Comparison of ENCODE assay signal across 1 cellular context in the genomic region with DNA sequence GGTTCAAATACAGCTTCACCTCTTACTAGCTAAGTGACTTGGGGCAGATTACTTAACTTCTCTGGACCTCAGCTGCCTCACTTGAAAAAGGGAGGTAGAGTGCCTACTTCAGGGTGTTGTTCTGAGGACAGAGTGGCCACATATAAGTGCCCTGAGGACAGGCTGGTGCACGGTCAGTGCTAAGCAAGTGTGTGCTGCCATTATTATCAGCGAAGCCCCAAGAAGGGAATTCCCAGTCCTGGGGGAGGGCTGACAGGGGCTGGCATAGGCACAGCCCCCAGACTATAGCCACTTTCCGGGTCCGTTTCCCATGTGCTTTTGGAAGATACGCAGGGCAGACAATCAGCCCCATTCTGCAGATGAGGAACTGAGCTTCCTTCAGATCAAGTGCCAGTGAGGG.
TF ChIP-seq lines count a peak whose summit lies in the region.

No MANE protein-coding gene starts in this region.

TF ChIP-seq in A549, 52 proteins besides CTCF, POLR2A, EP300 and RAD21 (continued from another document):
- no peak for TF ChIP-seq ESRRA (IDR thresholded peaks at IDR 0.05; ENCODE audit: borderline replicate concordance, low read length)
- TF ChIP-seq JUN (IDR thresholded peaks at IDR 0.05), result no peak
- no peak for TF ChIP-seq EHF (CRISPR knock-in tag; IDR thresholded peaks at IDR 0.05)
- TF ChIP-seq, protein P1, sequence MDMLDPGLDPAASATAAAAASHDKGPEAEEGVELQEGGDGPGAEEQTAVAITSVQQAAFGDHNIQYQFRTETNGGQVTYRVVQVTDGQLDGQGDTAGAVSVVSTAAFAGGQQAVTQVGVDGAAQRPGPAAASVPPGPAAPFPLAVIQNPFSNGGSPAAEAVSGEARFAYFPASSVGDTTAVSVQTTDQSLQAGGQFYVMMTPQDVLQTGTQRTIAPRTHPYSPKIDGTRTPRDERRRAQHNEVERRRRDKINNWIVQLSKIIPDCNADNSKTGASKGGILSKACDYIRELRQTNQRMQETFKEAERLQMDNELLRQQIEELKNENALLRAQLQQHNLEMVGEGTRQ (IDR thresholded peaks at IDR 0.05), result no peak
- TF ChIP-seq, protein P2, sequence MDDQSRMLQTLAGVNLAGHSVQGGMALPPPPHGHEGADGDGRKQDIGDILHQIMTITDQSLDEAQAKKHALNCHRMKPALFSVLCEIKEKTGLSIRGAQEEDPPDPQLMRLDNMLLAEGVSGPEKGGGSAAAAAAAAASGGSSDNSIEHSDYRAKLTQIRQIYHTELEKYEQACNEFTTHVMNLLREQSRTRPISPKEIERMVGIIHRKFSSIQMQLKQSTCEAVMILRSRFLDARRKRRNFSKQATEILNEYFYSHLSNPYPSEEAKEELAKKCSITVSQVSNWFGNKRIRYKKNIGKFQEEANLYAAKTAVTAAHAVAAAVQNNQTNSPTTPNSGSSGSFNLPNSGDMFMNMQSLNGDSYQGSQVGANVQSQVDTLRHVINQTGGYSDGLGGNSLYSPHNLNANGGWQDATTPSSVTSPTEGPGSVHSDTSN (IDR thresholded peaks at IDR 0.05), result no peak
- TF ChIP-seq HOXA7 (CRISPR knock-in tag; IDR thresholded peaks at IDR 0.05), result no peak
- no peak for TF ChIP-seq BHLHE40 (IDR thresholded peaks at IDR 0.05; ENCODE audit: low read depth, low read length)
- no peak for TF ChIP-seq JUNB (IDR thresholded peaks at IDR 0.05)
- no peak for TF ChIP-seq FOXS1 (CRISPR knock-in tag; IDR thresholded peaks at IDR 0.05)
- TF ChIP-seq, protein P3, sequence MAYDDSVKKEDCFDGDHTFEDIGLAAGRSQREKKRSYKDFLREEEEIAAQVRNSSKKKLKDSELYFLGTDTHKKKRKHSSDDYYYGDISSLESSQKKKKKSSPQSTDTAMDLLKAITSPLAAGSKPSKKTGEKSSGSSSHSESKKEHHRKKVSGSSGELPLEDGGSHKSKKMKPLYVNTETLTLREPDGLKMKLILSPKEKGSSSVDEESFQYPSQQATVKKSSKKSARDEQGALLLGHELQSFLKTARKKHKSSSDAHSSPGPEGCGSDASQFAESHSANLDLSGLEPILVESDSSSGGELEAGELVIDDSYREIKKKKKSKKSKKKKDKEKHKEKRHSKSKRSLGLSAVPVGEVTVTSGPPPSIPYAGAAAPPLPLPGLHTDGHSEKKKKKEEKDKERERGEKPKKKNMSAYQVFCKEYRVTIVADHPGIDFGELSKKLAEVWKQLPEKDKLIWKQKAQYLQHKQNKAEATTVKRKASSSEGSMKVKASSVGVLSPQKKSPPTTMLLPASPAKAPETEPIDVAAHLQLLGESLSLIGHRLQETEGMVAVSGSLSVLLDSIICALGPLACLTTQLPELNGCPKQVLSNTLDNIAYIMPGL (CRISPR knock-in tag; IDR thresholded peaks at IDR 0.05; ENCODE audit: borderline replicate concordance), result no peak
- TF ChIP-seq TP53 (CRISPR knock-in tag; IDR thresholded peaks at IDR 0.05), result no peak
